8 cellular contexts compared by ENCODE assay signal in genomic region chr17:48814504-48814903, GRCh38. TPM values are rescaled to one million over a fixed set of nuclear protein-coding genes. Genes with fewer than 3 reads are reported as not detected.
A peak's percentile ranks its signal among the peaks of the same experiment; 100 is the strongest.
DNase-seq lines count a peak whose midpoint lies in the region; ATAC-seq and TF ChIP-seq lines count a peak whose summit lies in the region.

No MANE protein-coding gene starts in this region.

- DNase-seq in WTC11 (ENCODE audit: low spot score) (peak; percentile 78), coronary artery (ENCODE audit: low spot score) (no peak), mesenchymal stem cell (peak; percentile 64), cerebellum (ENCODE audit: low spot score) (no peak)
- DNase-seq in stimulated activated naive CD8-positive, alpha-beta T cell treated with anti-CD3 and anti-CD28 coated beads, Interleukin-15, Interleukin-2, amounts not matched to agents 100 U/mL and 50 U/mL, for 24 hours, result peak; percentile 64

- H2AK5ac ChIP-seq in mesenchymal stem cell (ENCODE audit: low read length, severe bottlenecking), result no peak overlapping the region

- H2AFZ ChIP-seq in mesenchymal stem cell (ENCODE audit: low read depth, low read length), result no peak overlapping the region

- H3K18ac ChIP-seq in mesenchymal stem cell (ENCODE audit: low read depth in 1 of 2, low read length in 2 of 2), result no peak overlapping the region

- no peak overlapping the region for H4K8ac ChIP-seq in mesenchymal stem cell (ENCODE audit: low read length)

- H3K27ac Mint-ChIP-seq in WTC11, result no peak overlapping the region

- POLR2A ChIA-PET in WTC11 (lab: Charles Lee), result interaction anchor here (1.0 kb wide), 1 partner anchor 64 kb away, joined by 4 read pairs; no protein-coding TSS in a partner anchor

- H3K4me2 ChIP-seq in mesenchymal stem cell (ENCODE audit: low read length, poor library complexity, severe bottlenecking), result no peak overlapping the region

- H3K4me1 ChIP-seq in ES-I3 (ENCODE audit: insufficient read depth, low read length), result peaks cover 19% of the 10 kb centered on the region
- peaks cover 9% of the 10 kb centered on the region for H3K4me1 ChIP-seq in mesenchymal stem cell (ENCODE audit: control insufficient read depth, insufficient read depth, low read depth, low read length)

- no peak overlapping the region for H3K23ac ChIP-seq in mesenchymal stem cell (ENCODE audit: low read length in 2 of 2)

- H3K4me3 ChIP-seq in coronary artery, result no peak overlapping the region
- no peak overlapping the region for H3K4me3 ChIP-seq in mesenchymal stem cell (ENCODE audit: insufficient read depth in 1 of 2, low read depth in 1 of 2, low read length in 2 of 2)

- CTCF ChIA-PET in WTC11 (lab: Charles Lee), result interaction anchor here (0.6 to 12.4 kb wide), 21 partner anchors 10 to 476 kb away, joined by 3 to 355 read pairs (median 5); partner anchors contain the start of gene ATP5MC1

- no peaks in the 10 kb centered on the region for H3K79me1 ChIP-seq in mesenchymal stem cell (replicated peaks; ENCODE audit: low read length, poor library complexity, severe bottlenecking)

- 44% methylated on average over 4 of the region's 7 CpGs for whole genome bisulfite sequencing in mesenchymal stem cell

- H2BK5ac ChIP-seq in mesenchymal stem cell (ENCODE audit: low read depth, low read length, poor library complexity, severe bottlenecking), result no peak overlapping the region

- H3K36me3 ChIP-seq in ES-I3 (ENCODE audit: insufficient read depth, low read length) (no peaks in the 10 kb centered on the region), mesenchymal stem cell (ENCODE audit: control insufficient read depth in 1 of 2, insufficient read depth in 2 of 2, low read depth in 1 of 2, low read length in 2 of 2) (no peaks in the 10 kb centered on the region)

- no peak overlapping the region for H2BK15ac ChIP-seq in mesenchymal stem cell (ENCODE audit: low read depth, poor library complexity, severe bottlenecking)

- no peak overlapping the region for H4K91ac ChIP-seq in mesenchymal stem cell (ENCODE audit: low read length)

- H3K9me3 ChIP-seq in ES-I3 (ENCODE audit: control insufficient read depth, insufficient read depth, low read length) (no peaks in the 10 kb centered on the region), mesenchymal stem cell (ENCODE audit: control insufficient read depth, low read length) (no peaks in the 10 kb centered on the region)

- peaks cover 35% of the 10 kb centered on the region for H3K4me1 Mint-ChIP-seq in WTC11

- ATAC-seq in WTC11, result no peak
- no peak for ATAC-seq in stimulated activated naive CD8-positive, alpha-beta T cell treated with anti-CD3 and anti-CD28 coated beads, Interleukin-15, Interleukin-2, amounts not matched to agents 100 U/mL and 50 U/mL, for 24 hours
- no peak for ATAC-seq in GM21423 (IDR thresholded peaks at IDR 0.05; ENCODE audit: unreplicated experiment)

- peak overlapping the region; percentile 34 for H3K4me3 Mint-ChIP-seq in WTC11

- no peaks in the 10 kb centered on the region for H3K9me3 Mint-ChIP-seq in WTC11

- peaks cover 56 to 60% of the 10 kb centered on the region in 2 experiments for H3K27me3 ChIP-seq in mesenchymal stem cell (ENCODE audit: control insufficient read depth in 1 of 2, insufficient read depth in 1 of 2, low read length in 2 of 2)

- TF ChIP-seq CTCF in LNCAP (IDR thresholded peaks at IDR 0.05) (peak; percentile 84), WTC11 (IDR thresholded peaks at IDR 0.05) (peak; percentile 85), coronary artery (IDR thresholded peaks at IDR 0.05) (peak; percentile 45)

- H2BK12ac ChIP-seq in mesenchymal stem cell (ENCODE audit: low read length in 2 of 2), result no peak overlapping the region

- no peaks in the 10 kb centered on the region for H3K36me3 Mint-ChIP-seq in WTC11

- peaks cover 5% of the 10 kb centered on the region; the same call in 1 of the 2 replicates for H3K27me3 Mint-ChIP-seq in WTC11 (ENCODE audit: low read depth)

- H3K14ac ChIP-seq in mesenchymal stem cell (ENCODE audit: low read length in 2 of 2), result no peak overlapping the region

- no peak overlapping the region for H3K4ac ChIP-seq in mesenchymal stem cell (ENCODE audit: low read depth in 1 of 2, low read length in 2 of 2)

- H3K9ac ChIP-seq in ES-I3 (ENCODE audit: low read depth, low read length), result peak overlapping the region; percentile 2; the same call in 1 of the 2 replicates
- H3K9ac ChIP-seq in mesenchymal stem cell (ENCODE audit: low read length), result no peak overlapping the region

- H3K27ac ChIP-seq in coronary artery, result no peak overlapping the region
- no peak overlapping the region for H3K27ac ChIP-seq in mesenchymal stem cell (ENCODE audit: low read length, poor library complexity, severe bottlenecking)

- no peak overlapping the region for H2BK120ac ChIP-seq in mesenchymal stem cell (ENCODE audit: low read depth, low read length)

TF ChIP-seq in WTC11, 78 proteins besides CTCF, POLR2A, EP300 and RAD21:
- TF ChIP-seq SMAD3 (CRISPR knock-in tag; IDR thresholded peaks at IDR 0.05; ENCODE audit: borderline replicate concordance) (no peak), SOX15 (CRISPR knock-in tag; IDR thresholded peaks at IDR 0.05) (no peak), GRHL2 (CRISPR knock-in tag; IDR thresholded peaks at IDR 0.05; ENCODE audit: insufficient replicate concordance, severe bottlenecking) (no peak), MLX (CRISPR knock-in tag; IDR thresholded peaks at IDR 0.05) (no peak), HMGA2 (CRISPR knock-in tag; IDR thresholded peaks at IDR 0.05) (no peak), E2F4 (CRISPR knock-in tag; IDR thresholded peaks at IDR 0.05; ENCODE audit: borderline replicate concordance, low read depth) (no peak), ZNF281 (CRISPR knock-in tag; IDR thresholded peaks at IDR 0.05) (no peak), MYBL2 (CRISPR knock-in tag; IDR thresholded peaks at IDR 0.05) (no peak), FOXJ3 (CRISPR knock-in tag; IDR thresholded peaks at IDR 0.05; ENCODE audit: borderline replicate concordance) (no peak)

RNA-seq across cellular contexts. Expression of gene TTLL6, which starts 2.5 kb away (rescaled TPM):
- total RNA-seq in WTC11 (2021) (3.4 to 7.0 TPM (median 4.6 TPM) in 3 replicates), cerebellum (0.09 TPM)
- polyA plus RNA-seq in mesenchymal stem cell (2013, experiment 1 of 2), result 1.9 TPM
- 1.7 TPM for polyA plus RNA-seq in mesenchymal stem cell (2013, experiment 2 of 2)

RNA-seq across cellular contexts. Expression of gene CALCOCO2, which starts 16.3 kb away (rescaled TPM):
- 27.0 to 32.6 TPM (median 31.2 TPM) in 3 replicates for total RNA-seq in WTC11 (2021)
- 89.1 TPM for polyA plus RNA-seq in mesenchymal stem cell (2013, experiment 1 of 2)
- polyA plus RNA-seq in mesenchymal stem cell (2013, experiment 2 of 2), result 88.4 TPM
- total RNA-seq in cerebellum, result 23.8 TPM

Comparison
In these comparisons a context has a peak if more than half of its experiments do, and no peak if none do; other contexts are left out.
1. DNase-seq: peak in WTC11 (single experiment), mesenchymal stem cell (single experiment) and stimulated activated naive CD8-positive, alpha-beta T cell treated with anti-CD3 and anti-CD28 coated beads, Interleukin-15, Interleukin-2, amounts not matched to agents 100 U/mL and 50 U/mL, for 24 hours (single experiment); none in coronary artery (single experiment) and cerebellum (single experiment).
2. Peak in every context shown above with its lines, with median percentiles within 50 percentile points of each other: CTCF ChIP-seq.